In the genomic region with DNA sequence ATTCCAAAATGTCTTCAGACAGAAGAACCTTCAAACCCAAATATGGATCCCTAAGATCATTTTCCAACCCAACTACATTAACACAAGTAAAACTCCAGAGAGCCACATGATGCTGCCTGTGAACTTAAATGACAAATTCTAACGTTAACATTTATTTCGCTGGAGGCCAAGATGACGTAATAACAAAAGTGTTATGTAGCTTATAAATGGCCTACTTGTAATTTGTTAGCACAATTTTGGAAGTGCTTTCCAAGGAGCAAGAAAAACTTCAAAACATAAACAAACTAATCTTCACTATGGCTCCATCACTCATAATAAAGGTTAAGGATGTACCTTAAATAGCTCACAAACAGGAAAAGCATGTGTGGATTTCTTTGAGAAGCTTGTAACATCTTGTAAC, we compare ENCODE assay signal across 25 cellular contexts.
"Had no signal": no experiment of that assay in that cellular context is flagged by ENCODE, and none has a peak within 500 bp of the region (broad histone marks: within the 10 kb centered on the region; RNA-seq: fewer than 3 reads in every experiment).

No MANE protein-coding gene starts in this region.

- H3K9ac ChIP-seq: neural progenitor cell had no signal

- H3K4me2 ChIP-seq: neural progenitor cell had no signal

- H3K36me3 Mint-ChIP-seq: natural killer cell had no signal

- H3K9me3 Mint-ChIP-seq: activated naive CD4-positive, alpha-beta T cell treated with anti-CD3 and anti-CD28 coated beads for 36 hours; activated naive CD8-positive, alpha-beta T cell treated with anti-CD3 and anti-CD28 coated beads for 36 hours; natural killer cell; neural progenitor cell had no signal

- ATAC-seq: body of pancreas, foreskin keratinocyte, heart right ventricle, natural killer cell had no signal

- DNase-seq: activated CD4-positive, alpha-beta T cell treated with anti-CD3 and anti-CD28 coated beads for 4 hours; activated CD4-positive, alpha-beta T cell treated with anti-CD3 and anti-CD28 coated beads, Interleukin-2, amount 50 U/mL, for 4 hours; activated CD8-positive, alpha-beta memory T cell treated with anti-CD3 and anti-CD28 coated beads for 24 hours; activated effector memory CD4-positive, alpha-beta T cell treated with anti-CD3 and anti-CD28 coated beads, Interleukin-2, amount 50 U/mL, for 16 hours; activated naive CD4-positive, alpha-beta T cell treated with anti-CD3 and anti-CD28 coated beads for 36 hours; activated naive CD8-positive, alpha-beta T cell treated with anti-CD3 and anti-CD28 coated beads for 36 hours; aorta; body of pancreas; cortex of kidney; foreskin keratinocyte; heart right ventricle; natural killer cell; occipital lobe; retina; sigmoid colon; small intestine; stimulated activated CD4-positive, alpha-beta T cell treated with anti-CD3 and anti-CD28 coated beads, Interleukin-4, amount 100 ng/mL, for 4 hours; stimulated activated naive CD4-positive, alpha-beta T cell; T-helper 1 cell; tibial artery had no signal

- H3K27me3 Mint-ChIP-seq: activated naive CD8-positive, alpha-beta T cell treated with anti-CD3 and anti-CD28 coated beads for 36 hours; progenitor cell of endocrine pancreas had no signal

- H3K9me3 ChIP-seq: adrenal gland, body of pancreas, heart right ventricle, sigmoid colon, suprapubic skin, tibial artery had no signal

- H2AFZ ChIP-seq: neural progenitor cell had no signal

- FAIRE-seq: endothelial cell of umbilical vein, small intestine had no signal

- H3K4me3 Mint-ChIP-seq: activated naive CD4-positive, alpha-beta T cell treated with anti-CD3 and anti-CD28 coated beads for 36 hours; activated naive CD8-positive, alpha-beta T cell treated with anti-CD3 and anti-CD28 coated beads for 36 hours; natural killer cell; neural progenitor cell had no signal

- H3K27ac Mint-ChIP-seq: activated naive CD4-positive, alpha-beta T cell treated with anti-CD3 and anti-CD28 coated beads for 36 hours; activated naive CD8-positive, alpha-beta T cell treated with anti-CD3 and anti-CD28 coated beads for 36 hours; natural killer cell; neural progenitor cell; progenitor cell of endocrine pancreas had no signal

- H3K36me3 ChIP-seq: adrenal gland, heart right ventricle, neural progenitor cell, sigmoid colon, suprapubic skin, tibial artery had no signal

- H3K4me3 ChIP-seq: adrenal gland, body of pancreas, heart right ventricle, neural progenitor cell, sigmoid colon, suprapubic skin, tibial artery had no signal

- H3K4me1 ChIP-seq: adrenal gland, body of pancreas, foreskin keratinocyte, neural progenitor cell, suprapubic skin had no signal

- H3K27me3 ChIP-seq: adrenal gland, body of pancreas, foreskin keratinocyte, heart right ventricle, neural progenitor cell, sigmoid colon, suprapubic skin, tibial artery had no signal

- H3K4me1 Mint-ChIP-seq: activated naive CD8-positive, alpha-beta T cell treated with anti-CD3 and anti-CD28 coated beads for 36 hours had no signal

- H3K27ac ChIP-seq: adrenal gland, body of pancreas, foreskin keratinocyte, heart right ventricle, neural progenitor cell, sigmoid colon, suprapubic skin, tibial artery had no signal
